10 cellular contexts compared by ENCODE assay signal in the genomic region with DNA sequence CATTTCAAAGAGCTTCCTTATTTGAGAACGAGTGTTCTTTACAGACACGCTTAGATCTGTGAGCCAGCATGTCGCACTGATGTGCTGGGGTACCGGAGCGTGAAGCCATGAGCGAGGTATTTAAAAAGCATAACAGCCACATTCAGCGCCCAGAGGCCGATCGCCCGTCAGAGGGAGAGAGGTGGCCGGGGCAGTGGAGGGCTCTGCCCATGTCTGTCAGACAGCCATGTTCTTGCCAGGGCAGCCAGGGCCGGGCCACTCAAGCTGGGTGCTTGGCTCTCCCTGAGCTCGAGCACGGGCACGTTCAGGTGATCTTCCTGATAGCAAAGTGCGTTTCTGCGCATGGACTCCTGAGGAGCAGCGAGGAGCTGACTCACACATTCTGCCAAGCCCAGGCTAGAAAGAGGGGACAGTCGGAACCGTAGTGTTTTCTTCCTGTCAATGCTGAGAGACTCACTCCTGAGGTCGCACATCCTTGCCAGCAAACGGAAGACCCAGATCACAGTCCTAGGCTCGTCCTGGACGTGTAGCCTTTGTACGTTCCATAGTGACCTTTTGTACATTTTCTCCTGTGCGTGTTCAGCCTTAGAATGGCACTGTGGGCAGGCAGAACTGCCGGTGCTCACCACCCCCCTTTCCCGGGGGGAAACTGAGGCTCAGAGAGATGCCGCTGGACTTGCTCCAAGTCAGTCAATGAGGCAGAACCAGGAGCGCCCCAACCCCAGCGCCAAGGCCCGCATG.
A peak's percentile ranks its signal among the peaks of the same experiment; 100 is the strongest.
DNase-seq lines count a peak whose midpoint lies in the region; ATAC-seq, FAIRE-seq and TF ChIP-seq lines count a peak whose summit lies in the region.
"Had no signal": no experiment of that assay in that cellular context is flagged by ENCODE, and none has a peak within 500 bp of the region (broad histone marks: within the 10 kb centered on the region; RNA-seq: fewer than 3 reads in every experiment).

No MANE protein-coding gene starts in this region.

- H2BK120ac ChIP-seq in H1 (replicated peaks; ENCODE audit: low read depth, low read length) = no peak overlapping the region

- H3K4me1 Mint-ChIP-seq in mesothelial cell of epicardium (peaks cover 16% of the 10 kb centered on the region), natural killer cell (peaks cover 0 to 6% of the 10 kb centered on the region in 2 donors)

- no peak overlapping the region for H3K4me3 Mint-ChIP-seq in mesothelial cell of epicardium
- no peak overlapping the region for H3K4me3 Mint-ChIP-seq in natural killer cell

- POLR2A ChIA-PET in H1 (lab: Charles Lee; ENCODE audit: partially characterized antibody) = no interaction called here

- no peak overlapping the region for H2BK5ac ChIP-seq in H1 (ENCODE audit: low read depth, low read length)

- H3K9me3 ChIP-seq in H1 (ENCODE audit: insufficient read depth in 2 of 2, low read depth in 1 of 2, low read length in 1 of 2) = peaks cover 0 to 10% of the 10 kb centered on the region in 2 experiments; a peak in 2 of 4 replicates
- peaks cover 7 to 15% of the 10 kb centered on the region in 2 donors for H3K9me3 ChIP-seq in transverse colon

- H3K79me2 ChIP-seq in H1 (ENCODE audit: control insufficient read depth in 1 of 2, insufficient read depth in 2 of 2, low read length in 2 of 2) = no peaks in the 10 kb centered on the region

- no peak overlapping the region for H4K5ac ChIP-seq in H1 (ENCODE audit: insufficient read length, low read depth, low read length)

- H3K27me3 ChIP-seq in H1 (replicated peaks in 1 of 4; ENCODE audit: control insufficient read depth in 3 of 4, extremely low read depth in 1 of 4, insufficient read depth in 3 of 4, low read length in 3 of 4) (no peaks in the 10 kb centered on the region), transverse colon (no peaks in the 10 kb centered on the region)

- no peak overlapping the region for H4K91ac ChIP-seq in H1 (replicated peaks; ENCODE audit: insufficient read length, low read length)

- no peak for ATAC-seq in HG03432 (IDR thresholded peaks at IDR 0.05; ENCODE audit: unreplicated experiment)
- ATAC-seq in HG03139 (IDR thresholded peaks at IDR 0.05; ENCODE audit: unreplicated experiment) = no peak
- no peak for ATAC-seq in natural killer cell
- ATAC-seq: HCT116 had no signal

- in situ Hi-C loops in transverse colon (cut with MboI; ENCODE audit: low pct_ligation_motif_present in 1 of 4, low pct_unique_long_range_greater_than_20kb in 1 of 4, low sequenced_read_pairs in 3 of 4) = no loop called here

- H2BK12ac ChIP-seq in H1 (ENCODE audit: low read depth, low read length) = no peak overlapping the region

- no peak overlapping the region for H3K9ac ChIP-seq in H1 (replicated peaks in 1 of 4; ENCODE audit: extremely low read depth in 1 of 4, low read depth in 3 of 4, low read length in 3 of 4)

- no peak overlapping the region for H2AFZ ChIP-seq in H1 (ENCODE audit: low read length)

- no peaks in the 10 kb centered on the region for H4K20me1 ChIP-seq in H1 (replicated peaks in 1 of 2; ENCODE audit: control insufficient read depth in 1 of 2, insufficient read depth in 2 of 2, low read length in 2 of 2)

- no peak for TF ChIP-seq RAD21 in H1 (IDR thresholded peaks at IDR 0.05 in 1 of 2, conservative IDR thresholded peaks at IDR 0.05 in 1 of 2; ENCODE audit: low read depth in 2 of 2, low read length in 2 of 2)

- H3K27ac ChIP-seq in H1 (ENCODE audit: low read depth, low read length) = no peak overlapping the region
- peak overlapping the region; percentile 48 to 84 (median 70) for H3K27ac ChIP-seq in transverse colon

- H3K4me3 ChIP-seq in H1 (ENCODE audit: extremely low read depth in 1 of 4, insufficient read depth in 2 of 4, low read depth in 3 of 4, low read length in 4 of 4) = no peak overlapping the region
- no peak overlapping the region for H3K4me3 ChIP-seq in transverse colon
- H3K4me3 ChIP-seq: skin epidermis had no signal

- CTCF ChIA-PET in H1 (lab: Charles Lee; ENCODE audit: partially characterized antibody) = interaction anchor here (1.1 to 1.6 kb wide), 4 partner anchors 32 to 118 kb away, joined by 3 to 5 read pairs (median 4); no protein-coding TSS in a partner anchor

- no peak for TF ChIP-seq POLR2A in H1 (IDR thresholded peaks at IDR 0.05; ENCODE audit: control extremely low read depth in 1 of 2, low read depth in 2 of 2, low read length in 2 of 2)
- TF ChIP-seq POLR2A in transverse colon (IDR thresholded peaks at IDR 0.05) = no peak

- H3K36me3 ChIP-seq in H1 (ENCODE audit: control insufficient read depth in 2 of 4, insufficient read depth in 4 of 4, low read length in 3 of 4) (no peaks in the 10 kb centered on the region), transverse colon (no peaks in the 10 kb centered on the region)

- DNase-seq in activated effector memory CD4-positive, alpha-beta T cell treated with anti-CD3 and anti-CD28 coated beads, Interleukin-2, amount 50 U/mL, for 16 hours = peak; percentile 49
- DNase-seq in activated effector memory CD4-positive, alpha-beta T cell treated with Interleukin-2 at 50 U/mL for 16 hours = no peak
- DNase-seq in H1 (ENCODE audit: low read depth in 1 of 2, low spot score in 2 of 2) (no peak), mesothelial cell of epicardium (ENCODE audit: low spot score in 2 of 2, unreplicated experiment in 2 of 2) (no peak), transverse colon (no peak), natural killer cell (no peak)

- 92% methylated on average over 32 of the region's 32 CpGs; no CpG with 5 or more reads in 1 of the 2 experiments for WGBS in H1 (ENCODE audit: extremely low coverage in 1 of 2, insufficient coverage in 1 of 2, insufficient read length in 1 of 2, insufficient replicate concordance in 2 of 2, low coverage in 1 of 2, low lambda C conversion rate in 2 of 2, missing lambda C conversion rate in 1 of 2), 2 experiments
- WGBS in transverse colon (ENCODE audit: low coverage in 1 of 2), 2 donors = 77 to 100% methylated on average over 3 to 32 of the region's 32 CpGs

- H3K4me1 ChIP-seq in H1 (replicated peaks in 1 of 4; ENCODE audit: control insufficient read depth in 3 of 4, insufficient read depth in 4 of 4, low read length in 3 of 4) (no peaks in the 10 kb centered on the region), transverse colon (peaks cover 5 to 20% (median 6%) of the 10 kb centered on the region in 4 donors)

- H3K27me3 Mint-ChIP-seq in mesothelial cell of epicardium (ENCODE audit: low read depth) (no peaks in the 10 kb centered on the region), natural killer cell (ENCODE audit: low read depth in 2 of 2) (no peaks in the 10 kb centered on the region)

- intact Hi-C loops in transverse colon (cut with DNase I; ENCODE audit: low total_unique reads) (no loop called here), natural killer cell (cut with micrococcal nuclease) (no loop called here)

- H3K36me3 Mint-ChIP-seq in mesothelial cell of epicardium (peaks cover 9% of the 10 kb centered on the region), natural killer cell (peaks cover 32% of the 10 kb centered on the region)

- no peak overlapping the region for H3K4me2 ChIP-seq in H1 (ENCODE audit: insufficient read depth in 1 of 2, low read depth in 2 of 2, low read length in 2 of 2)

- no peak overlapping the region for H2AK5ac ChIP-seq in H1 (ENCODE audit: low read depth, low read length)

- H3K4ac ChIP-seq in H1 (replicated peaks; ENCODE audit: insufficient read length, low read depth, low read length) = no peak overlapping the region

- peaks cover 39% of the 10 kb centered on the region for H3K9me3 Mint-ChIP-seq in mesothelial cell of epicardium
- peaks cover 15 to 18% of the 10 kb centered on the region in 2 donors for H3K9me3 Mint-ChIP-seq in natural killer cell

- TF ChIP-seq EP300 in H1 (IDR thresholded peaks at IDR 0.05; ENCODE audit: borderline replicate concordance in 1 of 2, low read depth in 2 of 2, low read length in 2 of 2) = no peak
- no peak for TF ChIP-seq EP300 in transverse colon (IDR thresholded peaks at IDR 0.05; ENCODE audit: low read depth)

- H3K23me2 ChIP-seq in H1 (ENCODE audit: low read depth, low read length) = no peaks in the 10 kb centered on the region

- no peak overlapping the region for H2BK20ac ChIP-seq in H1 (ENCODE audit: low read length)

- H3K23ac ChIP-seq in H1 (ENCODE audit: insufficient read length) = no peak overlapping the region

- peak overlapping the region; percentile 85 for H4K8ac ChIP-seq in H1 (ENCODE audit: extremely low read depth, insufficient read depth, low read length)

- peak overlapping the region; percentile 86 for H3K27ac Mint-ChIP-seq in mesothelial cell of epicardium
- no peak overlapping the region for H3K27ac Mint-ChIP-seq in natural killer cell

- no peak overlapping the region for H3K18ac ChIP-seq in H1 (ENCODE audit: extremely low read depth, low read length)

- H3K79me1 ChIP-seq in H1 (ENCODE audit: low read depth, low read length) = no peaks in the 10 kb centered on the region

- H2BK15ac ChIP-seq in H1 (ENCODE audit: low read length) = no peak overlapping the region

- TF ChIP-seq CTCF in H1 (IDR thresholded peaks at IDR 0.05; ENCODE audit: control extremely low read depth in 1 of 3, insufficient read depth in 1 of 3, low read depth in 1 of 3, low read length in 3 of 3) (no peak), mesothelial cell of epicardium (IDR thresholded peaks at IDR 0.05; ENCODE audit: unreplicated experiment) (no peak), transverse colon (IDR thresholded peaks at IDR 0.05) (no peak), natural killer cell (IDR thresholded peaks at IDR 0.05) (no peak)

- H3K56ac ChIP-seq in H1 (replicated peaks; ENCODE audit: insufficient read length, low read depth, low read length) = no peak overlapping the region

- FAIRE-seq in H1 (lab: Jason Lieb, UNC) = no peak

- no peak overlapping the region for H3K14ac ChIP-seq in H1 (ENCODE audit: insufficient read length)

TF ChIP-seq in H1, 55 proteins besides CTCF, POLR2A, EP300 and RAD21:
- no peak for TF ChIP-seq CBX5 (IDR thresholded peaks at IDR 0.05; ENCODE audit: low read depth, low read length)
- TF ChIP-seq SAP30 (IDR thresholded peaks at IDR 0.05; ENCODE audit: insufficient read depth, insufficient replicate concordance, low read length) = no peak
- TF ChIP-seq TBP (IDR thresholded peaks at IDR 0.05; ENCODE audit: low read depth, low read length) = no peak
- TF ChIP-seq GABPA (IDR thresholded peaks at IDR 0.05; ENCODE audit: borderline replicate concordance, insufficient read depth, low read length) = no peak
- TF ChIP-seq TCF12 (IDR thresholded peaks at IDR 0.05; ENCODE audit: low read depth, low read length) = no peak
